ENCODE assay signal across 16 cellular contexts in the genomic region with DNA sequence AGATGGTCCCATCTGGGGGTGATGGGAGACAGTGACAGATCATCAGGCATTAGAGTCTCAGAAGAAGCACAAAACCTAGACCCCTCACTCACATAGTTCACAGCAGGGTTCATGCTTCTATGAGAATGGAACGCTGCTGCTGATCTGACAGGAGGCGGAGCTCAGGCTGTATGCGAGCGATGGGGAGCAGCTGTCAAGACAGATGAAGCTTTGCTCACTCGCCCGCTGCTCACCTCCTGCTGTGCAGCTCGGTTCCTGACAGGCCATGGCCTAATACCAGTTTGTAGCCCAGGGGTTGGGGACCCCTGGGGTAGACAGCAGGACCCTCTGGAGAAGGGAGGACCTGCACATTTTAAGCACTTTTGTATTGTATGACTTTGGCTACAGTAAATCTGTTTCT.
DNase-seq lines count a peak whose midpoint lies in the region; ATAC-seq and TF ChIP-seq lines count a peak whose summit lies in the region.
"Had no signal": no experiment of that assay in that cellular context is flagged by ENCODE, and none has a peak within 500 bp of the region (broad histone marks: within the 10 kb centered on the region; RNA-seq: fewer than 3 reads in every experiment).

No MANE protein-coding gene starts in this region.

- H3K27me3 ChIP-seq in IMR-90 (ENCODE audit: control insufficient read depth, insufficient read depth, low read length) (no peaks in the 10 kb centered on the region), SJCRH30 (no peaks in the 10 kb centered on the region; the same call in 1 of the 2 replicates), PC-3 (ENCODE audit: low read length) (no peaks in the 10 kb centered on the region)

- no peak for TF ChIP-seq RAD21 in IMR-90 (IDR thresholded peaks at IDR 0.05; ENCODE audit: low read length)

- DNase-seq in COLO668 (lab: John Stamatoyannopoulos, UW; ENCODE audit: unreplicated experiment) (peak; percentile 57), IMR-90 (peak; percentile 52), SJCRH30 (peak; percentile 54 to 67), iris pigment epithelial cell (ENCODE audit: low read depth) (peak; percentile 39), PC-3 (no peak), type B pancreatic cell (ENCODE audit: extremely low spot score, unreplicated experiment) (no peak), NCI-H1105 (lab: John Stamatoyannopoulos, UW) (no peak), putamen (ENCODE audit: low spot score) (no peak)
- DNase-seq: activated CD4-positive, alpha-beta T cell treated with anti-CD3 and anti-CD28 coated beads, Interleukin-2, amount 50 U/mL, for 48 hours; activated naive CD8-positive, alpha-beta T cell treated with anti-CD3 and anti-CD28 coated beads, Interleukin-2, amount 50 U/mL, for 24 hours; activated T-cell treated with anti-CD3 and anti-CD28 coated beads, Interleukin-2, amount 50 U/mL, for 72 hours; DMS53; NCI-H187; stimulated activated CD4-positive, alpha-beta T cell treated with anti-CD3 and anti-CD28 coated beads, Interleukin-1b, Interleukin-23, amount 100 ng/mL, for 48 hours had no signal

- no peak overlapping the region for H2BK5ac ChIP-seq in IMR-90 (ENCODE audit: low read depth, low read length, poor library complexity, severe bottlenecking)

- no peaks in the 10 kb centered on the region for H3F3A ChIP-seq in PC-3 (ENCODE audit: low read length, unreplicated experiment)

- H3K4me2 ChIP-seq in IMR-90 (ENCODE audit: low read depth, low read length): no peak overlapping the region; the same call in 1 of the 2 replicates
- no peak overlapping the region for H3K4me2 ChIP-seq in PC-3 (ENCODE audit: low read length)

- peak overlapping the region; percentile 4; the same call in 1 of the 2 replicates for H3K4ac ChIP-seq in IMR-90 (ENCODE audit: low read depth, low read length)

- H3K4me1 Mint-ChIP-seq in type B pancreatic cell (ENCODE audit: unreplicated experiment): peaks cover 4% of the 10 kb centered on the region

- H4K20me1 ChIP-seq in IMR-90 (ENCODE audit: insufficient read depth, low read length) (peaks cover 2% of the 10 kb centered on the region; the same call in 1 of the 2 replicates), PC-3 (ENCODE audit: low read length) (no peaks in the 10 kb centered on the region)

- H3K9me2 ChIP-seq in PC-3 (replicated peaks; ENCODE audit: low read length): no peaks in the 10 kb centered on the region

- H3K4me1 ChIP-seq in IMR-90 (ENCODE audit: control insufficient read depth, insufficient read depth, low read length) (peaks cover 10% of the 10 kb centered on the region), SJCRH30 (no peaks in the 10 kb centered on the region), PC-3 (ENCODE audit: insufficient read depth, low read length) (no peaks in the 10 kb centered on the region; the same call in 1 of the 2 replicates)

- in situ Hi-C loops in IMR-90 (cut with MboI; ENCODE audit: low sequenced_read_pairs): no loop called here

- no peak overlapping the region for H3K27ac Mint-ChIP-seq in type B pancreatic cell
- H3K27ac Mint-ChIP-seq: activated naive CD8-positive, alpha-beta T cell treated with anti-CD3 and anti-CD28 coated beads, Interleukin-2, amount 50 U/mL, for 24 hours; activated T-cell treated with anti-CD3 and anti-CD28 coated beads, Interleukin-2, amount 50 U/mL, for 72 hours had no signal

- H3K9me1 ChIP-seq in IMR-90 (ENCODE audit: insufficient read depth, low read length): peaks cover 9% of the 10 kb centered on the region; the same call in 1 of the 2 replicates

- no peak overlapping the region for H3K4me3 Mint-ChIP-seq in type B pancreatic cell
- H3K4me3 Mint-ChIP-seq: activated naive CD8-positive, alpha-beta T cell treated with anti-CD3 and anti-CD28 coated beads, Interleukin-2, amount 50 U/mL, for 24 hours; activated T-cell treated with anti-CD3 and anti-CD28 coated beads, Interleukin-2, amount 50 U/mL, for 72 hours had no signal

- no peaks in the 10 kb centered on the region for H3K9me3 Mint-ChIP-seq in type B pancreatic cell
- H3K9me3 Mint-ChIP-seq: activated naive CD8-positive, alpha-beta T cell treated with anti-CD3 and anti-CD28 coated beads, Interleukin-2, amount 50 U/mL, for 24 hours; activated T-cell treated with anti-CD3 and anti-CD28 coated beads, Interleukin-2, amount 50 U/mL, for 72 hours; natural killer cell treated with Interleukin-12 subunit alpha and Interleukin-12 subunit beta and Interleukin-15 and Interleukin-18, amount 100 ng/mL, for 72 hours had no signal

- no peak for TF ChIP-seq POLR2A in IMR-90 (IDR thresholded peaks at IDR 0.05; ENCODE audit: low read depth, low read length)

- dilution Hi-C loops in IMR-90 (cut with HindIII; ENCODE audit: low sequenced_read_pairs, unreplicated experiment): no loop called here

- H3K79me1 ChIP-seq in IMR-90 (ENCODE audit: low read depth in 1 of 2, low read length in 2 of 2): peaks cover 0 to 11% of the 10 kb centered on the region in 2 experiments; a peak in 2 of 4 replicates

- H3K36me3 Mint-ChIP-seq in type B pancreatic cell: no peaks in the 10 kb centered on the region
- H3K36me3 Mint-ChIP-seq: natural killer cell treated with Interleukin-12 subunit alpha and Interleukin-12 subunit beta and Interleukin-15 and Interleukin-18, amount 100 ng/mL, for 72 hours had no signal

- H3K18ac ChIP-seq in IMR-90 (ENCODE audit: low read depth, low read length): no peak overlapping the region; the same call in 1 of the 2 replicates

- POLR2A ChIA-PET in IMR-90 (lab: Charles Lee; ENCODE audit: unreplicated experiment): no interaction called here
- POLR2A ChIA-PET in PC-3 (lab: Charles Lee; ENCODE audit: unreplicated experiment): no interaction called here

- no peak overlapping the region for H3K23ac ChIP-seq in IMR-90 (ENCODE audit: low read depth, low read length)

- H3K79me2 ChIP-seq in PC-3 (ENCODE audit: low read length): no peaks in the 10 kb centered on the region

- peaks cover 2% of the 10 kb centered on the region for H3K27me3 Mint-ChIP-seq in type B pancreatic cell
- H3K27me3 Mint-ChIP-seq: activated naive CD8-positive, alpha-beta T cell treated with anti-CD3 and anti-CD28 coated beads, Interleukin-2, amount 50 U/mL, for 24 hours; natural killer cell treated with Interleukin-12 subunit alpha and Interleukin-12 subunit beta and Interleukin-15 and Interleukin-18, amount 100 ng/mL, for 72 hours had no signal

- H3K27ac ChIP-seq in IMR-90 (ENCODE audit: insufficient read depth, low read length) (peak overlapping the region; percentile 61; the same call in 1 of the 2 replicates), SJCRH30 (no peak overlapping the region), PC-3 (ENCODE audit: low read length) (no peak overlapping the region)

- peak overlapping the region; percentile 1; the same call in 1 of the 2 replicates for H2BK20ac ChIP-seq in IMR-90 (ENCODE audit: low read depth, low read length)

- H2BK15ac ChIP-seq in IMR-90 (ENCODE audit: low read depth, low read length): no peak overlapping the region

- H2BK120ac ChIP-seq in IMR-90 (ENCODE audit: low read depth, low read length): no peak overlapping the region

- no peak overlapping the region for H3K56ac ChIP-seq in IMR-90 (ENCODE audit: extremely low read depth, insufficient read depth, low read length)

- intact Hi-C loops in IMR-90 (cut with micrococcal nuclease): no loop called here
- intact Hi-C loops in PC-3 (cut with micrococcal nuclease): no loop called here

- H3K9me3 ChIP-seq in IMR-90 (ENCODE audit: control insufficient read depth, insufficient read depth, low read length) (no peaks in the 10 kb centered on the region), SJCRH30 (replicated peaks) (no peaks in the 10 kb centered on the region), PC-3 (ENCODE audit: low read length) (no peaks in the 10 kb centered on the region)

- no peak overlapping the region for H4K5ac ChIP-seq in IMR-90 (ENCODE audit: low read depth, low read length)

- no peak overlapping the region; the same call in 1 of the 2 replicates for H3K14ac ChIP-seq in IMR-90 (replicated peaks; ENCODE audit: low read depth, low read length)

- H3K36me3 ChIP-seq in IMR-90 (ENCODE audit: control insufficient read depth, insufficient read depth, low read length) (peaks cover 6% of the 10 kb centered on the region; the same call in 1 of the 2 replicates), SJCRH30 (no peaks in the 10 kb centered on the region), PC-3 (ENCODE audit: low read depth, low read length) (no peaks in the 10 kb centered on the region)

- H4K91ac ChIP-seq in IMR-90 (ENCODE audit: insufficient read depth, low read depth, low read length): no peak overlapping the region

- H4K8ac ChIP-seq in IMR-90 (ENCODE audit: low read depth in 2 of 2, low read length in 2 of 2): no peak overlapping the region; a peak in 1 of 4 replicates

- TF ChIP-seq CTCF in IMR-90 (conservative IDR thresholded peaks at IDR 0.05; ENCODE audit: low read depth, low read length): no peak
- TF ChIP-seq CTCF in PC-3 (conservative IDR thresholded peaks at IDR 0.05; ENCODE audit: low read depth, low read length): no peak
- no peak for TF ChIP-seq CTCF in type B pancreatic cell (conservative IDR thresholded peaks at IDR 0.05)

- 33% methylated on average over 4 of the region's 7 CpGs; no CpG with 5 or more reads in 1 of the 2 experiments for WGBS in IMR-90 (ENCODE audit: extremely low coverage in 2 of 2, insufficient read length in 1 of 2), 2 experiments

- ATAC-seq in IMR-90 (ENCODE audit: low read depth) (peak; percentile 73), PC-3 (no peak)
- ATAC-seq: activated naive CD8-positive, alpha-beta T cell treated with anti-CD3 and anti-CD28 coated beads, Interleukin-2, amount 50 U/mL, for 24 hours; activated T-cell treated with anti-CD3 and anti-CD28 coated beads, Interleukin-2, amount 50 U/mL, for 72 hours; right cardiac atrium had no signal

- no peak overlapping the region for H2AK9ac ChIP-seq in IMR-90 (replicated peaks; ENCODE audit: low read depth, low read length, poor library complexity)

- CTCF ChIA-PET in IMR-90 (lab: Yijun Ruan, JAX): no interaction called here
- CTCF ChIA-PET in PC-3 (lab: Charles Lee): no interaction called here

- no TSS peak for BruUV-seq in IMR-90 (replicated peaks; lab: Mats Ljungman, UMichigan)
- no TSS peak for BruUV-seq in PC-3 (replicated peaks; lab: Mats Ljungman, UMichigan)

- 0 out of 2 replicates have a peak overlapping the region, but pooled peaks have one; percentile 21 for H3K9ac ChIP-seq in IMR-90 (ENCODE audit: low read depth, low read length)
- no peak overlapping the region for H3K9ac ChIP-seq in PC-3 (ENCODE audit: low read length)

- H3K4me3 ChIP-seq in IMR-90 (ENCODE audit: insufficient read depth, low read depth, low read length) (no peak overlapping the region), SJCRH30 (no peak overlapping the region), PC-3 (ENCODE audit: low read length) (no peak overlapping the region)

- H2AK5ac ChIP-seq in IMR-90 (ENCODE audit: low read depth, low read length): no peak overlapping the region

- H2AFZ ChIP-seq in IMR-90 (replicated peaks; ENCODE audit: low read length, poor library complexity) (no peak overlapping the region), PC-3 (ENCODE audit: low read length) (no peak overlapping the region)

TF ChIP-seq in IMR-90, 13 proteins besides CTCF, POLR2A, EP300 and RAD21 (continues in another document):
- TF ChIP-seq NFE2L2 (IDR thresholded peaks at IDR 0.05; ENCODE audit: low read depth, low read length) (no peak), MAZ (IDR thresholded peaks at IDR 0.05; ENCODE audit: borderline replicate concordance, low read depth, low read length) (no peak), SMC3 (IDR thresholded peaks at IDR 0.05; ENCODE audit: low read depth, low read length) (no peak), MAFK (IDR thresholded peaks at IDR 0.05; ENCODE audit: low read depth, low read length) (no peak)

Comparison
In these comparisons a context has a peak if more than half of its experiments do, and no peak if none do; other contexts are left out.
1. DNase-seq: peak in COLO668 (single experiment), IMR-90 (single experiment), SJCRH30 (2 of 2) and iris pigment epithelial cell (single experiment); none in PC-3 (single experiment), type B pancreatic cell (single experiment), NCI-H1105 (single experiment) and putamen (single experiment).